38 cellular contexts compared by ENCODE assay signal in the genomic region with DNA sequence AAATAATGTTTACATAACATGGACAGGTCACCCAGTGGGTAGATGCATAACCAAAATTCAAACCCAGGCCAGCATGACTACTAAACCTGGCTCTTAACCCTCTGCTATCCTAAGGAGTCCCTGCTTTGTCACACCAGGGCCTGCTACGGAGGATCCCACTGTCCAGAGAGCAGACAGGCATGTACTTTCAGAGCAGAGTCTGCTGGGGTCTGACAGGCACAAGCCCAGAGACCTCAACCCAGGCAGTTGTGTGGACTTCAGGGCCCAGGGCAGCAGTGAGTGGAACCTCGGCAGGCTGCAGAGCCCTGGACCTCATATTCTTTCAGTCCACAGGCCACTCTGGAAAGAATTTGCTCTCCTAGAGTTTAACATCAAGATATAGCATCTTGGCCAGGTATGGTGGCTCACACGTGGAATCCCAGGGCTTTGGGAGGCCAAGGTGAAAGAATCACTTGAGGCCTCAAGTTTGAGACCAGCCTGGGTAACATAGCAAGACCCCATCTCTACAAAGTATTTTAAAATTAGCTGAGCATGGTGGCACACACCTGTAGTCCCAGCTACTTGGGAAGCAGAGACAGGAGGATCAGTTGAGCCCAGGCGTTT. TPM values are rescaled to one million over a fixed set of nuclear protein-coding genes. Genes with fewer than 3 reads are reported as not detected.
"Had no signal": no experiment of that assay in that cellular context is flagged by ENCODE, and none has a peak within 500 bp of the region (broad histone marks: within the 10 kb centered on the region; RNA-seq: fewer than 3 reads in every experiment).

No MANE protein-coding gene starts in this region.

- H3K9me3 ChIP-seq: MG63 had no signal

- H3K9ac ChIP-seq: KMS-11 had no signal

- H3K27ac ChIP-seq: KMS-11 had no signal

- H3K4me3 ChIP-seq: MG63 had no signal

- H3K27me3 ChIP-seq: MG63 had no signal

- H3K4me2 ChIP-seq: KMS-11 had no signal

- DNase-seq: Kasumi-1, KBM-7, KG1, MG63, MM.1S, MV-4-11, NCI-H1048, NCI-H1092, NCI-H1092 treated with DMSO at 0.1 percent for 48 hours, NCI-H1105, NCI-H1105 treated with DMSO at 0.1 percent for 48 hours, NCI-H1417, NCI-H1417 treated with DMSO at 0.1 percent for 48 hours, NCI-H1436, NCI-H1436 treated with DMSO at 0.1 percent for 48 hours, NCI-H146, NCI-H1694, NCI-H1694 treated with DMSO at 0.1 percent for 48 hours, NCI-H187, NCI-H187 treated with DMSO at 0.1 percent for 48 hours, NCI-H1930, NCI-H2029, NCI-H2029 treated with DMSO at 0.1 percent for 48 hours, NCI-H2081 treated with DMSO at 0.1 percent for 48 hours, NCI-H2107, NCI-H2171, NCI-H2171 treated with DMSO at 0.1 percent for 48 hours, NCI-H2227 treated with DMSO at 0.1 percent for 48 hours, NCI-H226, NCI-H345, NCI-H446, NCI-H446 treated with DMSO at 0.1 percent for 48 hours, NCI-H510A had no signal

- H3K36me3 ChIP-seq: MG63 had no signal

RNA-seq across cellular contexts. Expression of gene S100A7, which starts 16.1 kb away (rescaled TPM):
- total RNA-seq: LHCN-M2, M059J, MCF 10A, NCI-H460 had no signal
